8 cellular contexts compared by ENCODE assay signal in genomic region chr18:63422862-63423304, GRCh38. TPM values are rescaled to one million over a fixed set of nuclear protein-coding genes. Genes with fewer than 3 reads are reported as not detected.
DNase-seq lines count a peak whose midpoint lies in the region; ATAC-seq and TF ChIP-seq lines count a peak whose summit lies in the region.

No MANE protein-coding gene starts in this region.

- no peaks in the 10 kb centered on the region for H3K9me3 Mint-ChIP-seq in activated CD4-positive, alpha-beta memory T cell treated with anti-CD3 and anti-CD28 coated beads, Interleukin-2, amount 10 ng/mL, durations not matched to agents 7 days and 5 days

- H3K4me1 ChIP-seq in ACC112 (ENCODE audit: control insufficient read depth, insufficient read depth, low read length, unreplicated experiment) = peaks cover 3% of the 10 kb centered on the region
- H3K4me1 ChIP-seq in heart right ventricle = peaks cover 5 to 45% (median 24%) of the 10 kb centered on the region in 9 donors

- ATAC-seq in GM18861 (IDR thresholded peaks at IDR 0.05; ENCODE audit: unreplicated experiment) (peak; percentile 21), HG03064 (IDR thresholded peaks at IDR 0.05; ENCODE audit: low read depth, unreplicated experiment) (peak; percentile 31), heart right ventricle (peak; percentile 42 to 67 (median 62))

- H3K27me3 Mint-ChIP-seq in activated CD4-positive, alpha-beta memory T cell treated with anti-CD3 and anti-CD28 coated beads, Interleukin-2, amount 10 ng/mL, durations not matched to agents 7 days and 5 days = no peaks in the 10 kb centered on the region

- peak overlapping the region; percentile 89 for H3K4me3 Mint-ChIP-seq in activated CD4-positive, alpha-beta memory T cell treated with anti-CD3 and anti-CD28 coated beads, Interleukin-2, amount 10 ng/mL, durations not matched to agents 7 days and 5 days

- H3K4me1 Mint-ChIP-seq in activated CD4-positive, alpha-beta memory T cell treated with anti-CD3 and anti-CD28 coated beads, Interleukin-2, amount 10 ng/mL, durations not matched to agents 7 days and 5 days = peaks cover 41% of the 10 kb centered on the region

- DNase-seq in activated CD4-positive, alpha-beta memory T cell treated with anti-CD3 and anti-CD28 coated beads, Interleukin-2, amount 10 ng/mL, durations not matched to agents 7 days and 5 days = no peak
- DNase-seq in heart right ventricle (no peak), skeletal muscle cell (ENCODE audit: low read depth) (no peak), posterior vena cava (ENCODE audit: low spot score) (no peak), GOT3 (lab: John Stamatoyannopoulos, UW) (no peak)

- POLR2A ChIA-PET in activated CD4-positive, alpha-beta memory T cell treated with anti-CD3 and anti-CD28 coated beads, Interleukin-2, amount 10 ng/mL, durations not matched to agents 7 days and 5 days (lab: Charles Lee) = interaction anchor here (0.6 to 5.6 kb wide), 19 partner anchors 8 to 405 kb away, joined by 3 to 83 read pairs (median 3); partner anchors contain the start of genes BCL2 and KDSR

- CTCF ChIA-PET in activated CD4-positive, alpha-beta memory T cell treated with anti-CD3 and anti-CD28 coated beads, Interleukin-2, amount 10 ng/mL, durations not matched to agents 7 days and 5 days (lab: Charles Lee) = interaction anchor here (0.9 to 3.5 kb wide), 5 partner anchors 14 to 105 kb away, joined by 3 to 17 read pairs (median 4); no protein-coding TSS in a partner anchor

- peak overlapping the region; percentile 34 for H2AFZ ChIP-seq in ACC112 (ENCODE audit: low read length, unreplicated experiment)

- peaks cover 26% of the 10 kb centered on the region for H3K36me3 Mint-ChIP-seq in activated CD4-positive, alpha-beta memory T cell treated with anti-CD3 and anti-CD28 coated beads, Interleukin-2, amount 10 ng/mL, durations not matched to agents 7 days and 5 days (ENCODE audit: low read depth)

- peaks cover 43% of the 10 kb centered on the region for H3K79me2 ChIP-seq in ACC112 (ENCODE audit: control insufficient read depth, insufficient read depth, low read length, unreplicated experiment)

- peak overlapping the region; percentile 92 for H3K27ac ChIP-seq in ACC112 (ENCODE audit: low read depth, low read length)
- peak overlapping the region; percentile 92 to 99 (median 94) for H3K27ac ChIP-seq in heart right ventricle

- WGBS in heart right ventricle, 2 donors = 2 to 3% methylated on average over 27 of the region's 27 CpGs

- intact Hi-C loops in heart right ventricle (cut with DNase I) = loop anchor here in 7 of 10 donors (1.0 to 10.0 kb wide), 8 partner anchors 56 to 708 kb away; partner anchors contain the start of genes KDSR (in 7 of the 7) and PHLPP1 (in 2 of the 7)
- intact Hi-C loops in posterior vena cava (cut with DNase I) = loop anchor here in 1 of 2 donors (10.0 kb wide), 1 partner anchor 58 kb away; the partner anchor contains the start of gene KDSR

- H3K27ac Mint-ChIP-seq in activated CD4-positive, alpha-beta memory T cell treated with anti-CD3 and anti-CD28 coated beads, Interleukin-2, amount 10 ng/mL, durations not matched to agents 7 days and 5 days = peak overlapping the region; percentile 91

- H3K9me3 ChIP-seq in heart right ventricle = no peaks in the 10 kb centered on the region

- TF ChIP-seq CTCF in heart right ventricle (IDR thresholded peaks at IDR 0.05) = peak in 1 of 9 donors; percentile 16

- H3K27me3 ChIP-seq in ACC112 (ENCODE audit: insufficient read depth, low read length) (no peaks in the 10 kb centered on the region), heart right ventricle (peaks cover 0 to 4% (median 0%) of the 10 kb centered on the region in 7 donors)

- H3K4me3 ChIP-seq in ACC112 (ENCODE audit: low read depth, low read length) (peak overlapping the region; percentile 98), heart right ventricle (peak overlapping the region; percentile 65 to 97 (median 86)), skeletal muscle cell (ENCODE audit: low read depth, low read length) (peak overlapping the region; percentile 98)

- H3K36me3 ChIP-seq in ACC112 (ENCODE audit: insufficient read depth, low read length) = peaks cover 5% of the 10 kb centered on the region
- H3K36me3 ChIP-seq in heart right ventricle = peaks cover 0 to 27% (median 0%) of the 10 kb centered on the region in 9 donors

RNA-seq across cellular contexts. Expression of gene VPS4B, which starts 0.6 kb away (rescaled TPM):
- 10 to 100 TPM; 72.4 to 77.0 TPM for total RNA-seq in activated CD4-positive, alpha-beta memory T cell treated with anti-CD3 and anti-CD28 coated beads, Interleukin-2, amount 10 ng/mL, durations not matched to agents 7 days and 5 days
- total RNA-seq in heart right ventricle (10 to 100 TPM; 19.7 to 39.6 (median 22.8) TPM), posterior vena cava (10 to 100 TPM; 46.2 to 47.3 TPM)
- 1 to 10 TPM; 6.1 to 7.3 TPM for polyA plus RNA-seq in heart right ventricle

RNA-seq across cellular contexts. Expression of gene SERPINB5, which starts 53.9 kb away (rescaled TPM):
- not detected for total RNA-seq in activated CD4-positive, alpha-beta memory T cell treated with anti-CD3 and anti-CD28 coated beads, Interleukin-2, amount 10 ng/mL, durations not matched to agents 7 days and 5 days
- total RNA-seq in heart right ventricle (not detected), posterior vena cava (not detected)
- polyA plus RNA-seq in heart right ventricle = under 1 TPM in 1 of 2 donors, not detected in 1; 0.03 TPM

RNA-seq across cellular contexts. Expression of gene KDSR, which starts 55.9 kb away (rescaled TPM):
- total RNA-seq in activated CD4-positive, alpha-beta memory T cell treated with anti-CD3 and anti-CD28 coated beads, Interleukin-2, amount 10 ng/mL, durations not matched to agents 7 days and 5 days = 10 to 100 TPM; 60.9 to 66.4 TPM
- total RNA-seq in heart right ventricle (10 to 100 TPM; 28.6 to 41.6 (median 34.9) TPM), posterior vena cava (10 to 100 TPM; 54.2 to 78.7 TPM)
- polyA plus RNA-seq in heart right ventricle = 10 to 100 TPM in 1 of 2 donors, 1 to 10 TPM in 1; 9.4 to 21.0 TPM
